Comparison of ENCODE assay signal across 8 cellular contexts in the genomic region with DNA sequence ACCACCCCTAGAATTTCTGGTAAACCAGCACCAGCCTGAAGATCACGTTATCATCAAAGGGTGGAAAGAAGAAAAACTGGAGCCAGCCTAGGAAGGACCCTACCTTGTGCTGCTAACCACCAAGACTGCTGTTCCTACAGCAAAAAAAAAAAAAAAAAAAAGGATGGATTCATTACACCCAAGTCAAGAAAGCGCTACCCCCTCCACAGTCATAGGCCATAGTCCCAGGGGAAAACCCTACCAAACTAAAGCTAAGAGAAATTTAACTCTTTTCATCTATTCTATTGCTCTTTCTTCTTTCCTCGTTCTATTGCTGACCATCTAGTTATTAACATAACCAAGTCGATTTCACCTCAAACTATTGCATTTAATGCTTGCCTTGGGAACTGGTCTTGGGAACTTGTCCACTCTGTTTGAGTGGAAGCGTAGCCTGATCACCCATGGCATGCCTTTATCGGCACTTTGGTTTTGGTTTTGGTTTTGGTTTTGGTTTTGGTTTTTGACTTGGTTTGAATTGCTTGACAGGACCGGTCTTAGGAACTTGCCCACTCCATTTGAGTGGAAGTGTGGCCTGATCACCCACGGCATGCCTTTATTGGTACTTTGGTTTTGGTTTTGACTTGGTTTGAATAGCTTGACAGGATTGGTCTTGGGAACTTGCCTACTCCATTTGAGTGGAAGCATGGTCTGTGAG. TPM values are rescaled to one million over a fixed set of nuclear protein-coding genes. Genes with fewer than 3 reads are reported as not detected.
DNase-seq lines count a peak whose midpoint lies in the region; ATAC-seq and TF ChIP-seq lines count a peak whose summit lies in the region.
"Not testable (repeated sequence)": the region's sequence is repeated elsewhere in the genome, so short reads cannot be mapped to it uniquely, and the experiment has no call there.

No MANE protein-coding gene starts in this region.

- 0 out of 2 replicates have a peak overlapping the region, but pooled peaks have one; percentile 27 for H2AFZ ChIP-seq in Loucy (ENCODE audit: low read length)

- not testable (repeated sequence) for H3F3A ChIP-seq in Loucy (ENCODE audit: low read depth)

- POLR2A ChIA-PET in naive thymus-derived CD8-positive, alpha-beta T cell (lab: Charles Lee) = interaction anchor here (0.7 kb wide), 1 partner anchor 9 kb away, joined by 5 read pairs; no protein-coding TSS in a partner anchor

- H3K4me3 ChIP-seq in CD4-positive, CD25-positive, alpha-beta regulatory T cell (ENCODE audit: low read depth, low read length) = peak overlapping the region; percentile 83
- H3K4me3 ChIP-seq in Loucy (ENCODE audit: low read length, poor library complexity, severe bottlenecking) = not testable (repeated sequence)

- ATAC-seq in CD4-positive, CD25-positive, alpha-beta regulatory T cell (ENCODE audit: low read depth in 2 of 2) = peak in 1 of 2 donors; percentile 54
- ATAC-seq in GM19035 (IDR thresholded peaks at IDR 0.05; ENCODE audit: unreplicated experiment) = peak; percentile 61
- peak; percentile 81 for ATAC-seq in HG02798 (IDR thresholded peaks at IDR 0.05; ENCODE audit: poor library complexity, unreplicated experiment)
- ATAC-seq in activated T-cell treated with anti-CD3 and anti-CD28 coated beads, Interleukin-2, amount 50 U/mL, for 4 hours = peak; percentile 48 to 51
- peak; percentile 24 for ATAC-seq in central memory CD8-positive, alpha-beta T cell (replicated peaks; ENCODE audit: extremely low read depth, poor library complexity, severe bottlenecking)
- not testable (repeated sequence) for ATAC-seq in naive thymus-derived CD8-positive, alpha-beta T cell

- not testable (repeated sequence) for H3K9me2 ChIP-seq in Loucy (replicated peaks; ENCODE audit: low read depth, low read length)

- H4K20me1 ChIP-seq in Loucy (ENCODE audit: insufficient read depth, low read length, poor library complexity, severe bottlenecking) = not testable (repeated sequence)

- not testable (repeated sequence) for H3K9ac ChIP-seq in Loucy (ENCODE audit: low read depth, low read length, poor library complexity, severe bottlenecking)

- not testable (repeated sequence) for H3K36me3 Mint-ChIP-seq in CD4-positive, CD25-positive, alpha-beta regulatory T cell; T-helper 1 cell treated with Interleukin-12 subunit alpha and Interleukin-12 subunit beta and Interleukin-4 antibody, amounts not matched to agents 30 μg/mL and 1 μg/mL, for 36 hours (ENCODE audit: low read depth); activated T-cell treated with anti-CD3 and anti-CD28 coated beads, Interleukin-2, amount 50 U/mL, for 4 hours (ENCODE audit: insufficient read depth); central memory CD8-positive, alpha-beta T cell (ENCODE audit: insufficient read depth); naive thymus-derived CD8-positive, alpha-beta T cell

- not testable (repeated sequence) for H3K79me2 ChIP-seq in Loucy (ENCODE audit: insufficient read depth, low read length)

- H3K27ac Mint-ChIP-seq in CD4-positive, CD25-positive, alpha-beta regulatory T cell = peak overlapping the region; percentile 84 to 91 (median 85)
- H3K27ac Mint-ChIP-seq in T-helper 1 cell treated with Interleukin-12 subunit alpha and Interleukin-12 subunit beta and Interleukin-4 antibody, amounts not matched to agents 30 μg/mL and 1 μg/mL, for 36 hours = not testable (repeated sequence)
- peak overlapping the region; percentile 88 for H3K27ac Mint-ChIP-seq in central memory CD8-positive, alpha-beta T cell (ENCODE audit: low read depth)
- H3K27ac Mint-ChIP-seq in naive thymus-derived CD8-positive, alpha-beta T cell = peak overlapping the region in 2 of 10 donors; percentile 36 to 54

- H3K4me1 ChIP-seq in CD4-positive, CD25-positive, alpha-beta regulatory T cell (ENCODE audit: control insufficient read depth, insufficient read depth, low read length, poor library complexity, severe bottlenecking); Loucy (ENCODE audit: insufficient read depth, low read length, poor library complexity, severe bottlenecking): not testable (repeated sequence)

- not testable (repeated sequence) for TF ChIP-seq CTCF in Loucy (conservative IDR thresholded peaks at IDR 0.05; ENCODE audit: low read length)

- H3K27me3 Mint-ChIP-seq in CD4-positive, CD25-positive, alpha-beta regulatory T cell; T-helper 1 cell treated with Interleukin-12 subunit alpha and Interleukin-12 subunit beta and Interleukin-4 antibody, amounts not matched to agents 30 μg/mL and 1 μg/mL, for 36 hours (ENCODE audit: low read depth); activated T-cell treated with anti-CD3 and anti-CD28 coated beads, Interleukin-2, amount 50 U/mL, for 4 hours (ENCODE audit: low read depth); central memory CD8-positive, alpha-beta T cell; naive thymus-derived CD8-positive, alpha-beta T cell: not testable (repeated sequence)

- peak overlapping the region; percentile 35 to 87 (median 78) for H3K4me3 Mint-ChIP-seq in CD4-positive, CD25-positive, alpha-beta regulatory T cell
- peak overlapping the region; percentile 47 for H3K4me3 Mint-ChIP-seq in T-helper 1 cell treated with Interleukin-12 subunit alpha and Interleukin-12 subunit beta and Interleukin-4 antibody, amounts not matched to agents 30 μg/mL and 1 μg/mL, for 36 hours
- H3K4me3 Mint-ChIP-seq in activated T-cell treated with anti-CD3 and anti-CD28 coated beads, Interleukin-2, amount 50 U/mL, for 4 hours = peak overlapping the region; percentile 63
- H3K4me3 Mint-ChIP-seq in central memory CD8-positive, alpha-beta T cell = peak overlapping the region; percentile 78
- peak overlapping the region in 9 of 10 donors; percentile 20 to 72 (median 48) for H3K4me3 Mint-ChIP-seq in naive thymus-derived CD8-positive, alpha-beta T cell

- H3K9me3 Mint-ChIP-seq in CD4-positive, CD25-positive, alpha-beta regulatory T cell; T-helper 1 cell treated with Interleukin-12 subunit alpha and Interleukin-12 subunit beta and Interleukin-4 antibody, amounts not matched to agents 30 μg/mL and 1 μg/mL, for 36 hours; activated T-cell treated with anti-CD3 and anti-CD28 coated beads, Interleukin-2, amount 50 U/mL, for 4 hours; central memory CD8-positive, alpha-beta T cell; naive thymus-derived CD8-positive, alpha-beta T cell: not testable (repeated sequence)

- H3K27ac ChIP-seq in CD4-positive, CD25-positive, alpha-beta regulatory T cell (ENCODE audit: insufficient read depth, low read length, poor library complexity, severe bottlenecking) = peak overlapping the region; percentile 5

- peaks cover 0 to 19% (median 6%) of the 10 kb centered on the region in 4 donors for H3K4me1 Mint-ChIP-seq in CD4-positive, CD25-positive, alpha-beta regulatory T cell
- peaks cover 18% of the 10 kb centered on the region for H3K4me1 Mint-ChIP-seq in T-helper 1 cell treated with Interleukin-12 subunit alpha and Interleukin-12 subunit beta and Interleukin-4 antibody, amounts not matched to agents 30 μg/mL and 1 μg/mL, for 36 hours (ENCODE audit: low read depth)
- peaks cover 10% of the 10 kb centered on the region for H3K4me1 Mint-ChIP-seq in activated T-cell treated with anti-CD3 and anti-CD28 coated beads, Interleukin-2, amount 50 U/mL, for 4 hours (ENCODE audit: low read depth)
- peaks cover 25% of the 10 kb centered on the region for H3K4me1 Mint-ChIP-seq in central memory CD8-positive, alpha-beta T cell
- peaks cover 5 to 15% (median 9%) of the 10 kb centered on the region in 4 donors for H3K4me1 Mint-ChIP-seq in naive thymus-derived CD8-positive, alpha-beta T cell

- H3K9me3 ChIP-seq in CD4-positive, CD25-positive, alpha-beta regulatory T cell (ENCODE audit: control insufficient read depth in 2 of 2, low read length in 2 of 2); Loucy (ENCODE audit: insufficient read depth, low read depth, low read length): not testable (repeated sequence)

- not testable (repeated sequence) for H3K4me2 ChIP-seq in Loucy (ENCODE audit: low read depth, low read length, poor library complexity, severe bottlenecking)

- H3K36me3 ChIP-seq in CD4-positive, CD25-positive, alpha-beta regulatory T cell (ENCODE audit: control insufficient read depth, insufficient read depth, low read length); Loucy (ENCODE audit: insufficient read depth, low read length): not testable (repeated sequence)

- H3K27me3 ChIP-seq in CD4-positive, CD25-positive, alpha-beta regulatory T cell (ENCODE audit: control insufficient read depth, insufficient read depth, low read length); Loucy (ENCODE audit: insufficient read depth, low read length, poor library complexity, severe bottlenecking): not testable (repeated sequence)

- peak in 2 of 3 donors; percentile 33 to 64 for DNase-seq in CD4-positive, CD25-positive, alpha-beta regulatory T cell
- not testable (repeated sequence) for DNase-seq in activated T-cell treated with anti-CD3 and anti-CD28 coated beads, Interleukin-2, amount 50 U/mL, for 4 hours; central memory CD8-positive, alpha-beta T cell (ENCODE audit: low spot score in 2 of 2); naive thymus-derived CD8-positive, alpha-beta T cell

RNA-seq across cellular contexts. Expression of a gene that starts 6.6 kb away (rescaled TPM):
- 6.4 TPM for total RNA-seq in CD4-positive, CD25-positive, alpha-beta regulatory T cell
- polyA plus RNA-seq in CD4-positive, CD25-positive, alpha-beta regulatory T cell = 10 to 100 TPM in 2 of 4 donors, 1 to 10 TPM in 2; 6.8 to 11.2 (median 9.6) TPM
- 1 to 10 TPM; 4.7 to 8.0 (median 5.5) TPM for total RNA-seq in activated T-cell treated with anti-CD3 and anti-CD28 coated beads, Interleukin-2, amount 50 U/mL, for 4 hours
- total RNA-seq in naive thymus-derived CD8-positive, alpha-beta T cell = 10 to 100 TPM; 16.2 to 16.9 TPM
- polyA plus RNA-seq in naive thymus-derived CD8-positive, alpha-beta T cell = 1 to 10 TPM; 4.9 to 8.2 (median 5.3) TPM
